ENCODE assay signal across 8 cellular contexts in genomic region chr6:107956586-107957164, GRCh38. TPM values are rescaled to one million over a fixed set of nuclear protein-coding genes. Genes with fewer than 3 reads are reported as not detected.
A peak's percentile ranks its signal among the peaks of the same experiment; 100 is the strongest.
DNase-seq lines count a peak whose midpoint lies in the region; ATAC-seq and TF ChIP-seq lines count a peak whose summit lies in the region.

No MANE protein-coding gene starts in this region.

- no peaks in the 10 kb centered on the region for H3K9me3 Mint-ChIP-seq in activated naive CD4-positive, alpha-beta T cell treated with anti-CD3 and anti-CD28 coated beads, Interleukin-2, amount 50 U/mL, for 24 hours
- H3K9me3 Mint-ChIP-seq in naive thymus-derived CD4-positive, alpha-beta T cell, result no peaks in the 10 kb centered on the region

- H3K9me3 ChIP-seq in Panc1 (ENCODE audit: control insufficient read depth, insufficient read depth, low read depth, low read length), result no peaks in the 10 kb centered on the region
- H3K9me3 ChIP-seq in ectodermal cell (ENCODE audit: control insufficient read depth, low read length), result no peaks in the 10 kb centered on the region
- H3K9me3 ChIP-seq in naive thymus-derived CD4-positive, alpha-beta T cell (ENCODE audit: control insufficient read depth in 2 of 3, low read length in 3 of 3), result no peaks in the 10 kb centered on the region

- 26 to 29% methylated on average over 2 to 4 of the region's 5 CpGs for WGBS in ectodermal cell, 2 experiments

- H3K4me3 ChIP-seq in Panc1 (ENCODE audit: low read depth in 2 of 2, low read length in 2 of 2) (peak overlapping the region; percentile 89 to 97), ectodermal cell (ENCODE audit: insufficient read depth, low read depth, low read length) (peak overlapping the region; percentile 90)
- H3K4me3 ChIP-seq in naive thymus-derived CD4-positive, alpha-beta T cell (ENCODE audit: low read length), result peak overlapping the region; percentile 96

- no peaks in the 10 kb centered on the region for H3K27me3 Mint-ChIP-seq in activated naive CD4-positive, alpha-beta T cell treated with anti-CD3 and anti-CD28 coated beads, Interleukin-2, amount 50 U/mL, for 24 hours
- peaks cover 0 to 5% (median 0%) of the 10 kb centered on the region in 5 donors for H3K27me3 Mint-ChIP-seq in naive thymus-derived CD4-positive, alpha-beta T cell

- H3K36me3 ChIP-seq in Panc1 (ENCODE audit: control insufficient read depth, insufficient read depth, low read length) (no peaks in the 10 kb centered on the region), ectodermal cell (ENCODE audit: control insufficient read depth, insufficient read depth, low read length) (peaks cover 5% of the 10 kb centered on the region)
- H3K36me3 ChIP-seq in naive thymus-derived CD4-positive, alpha-beta T cell (ENCODE audit: control insufficient read depth in 2 of 3, insufficient read depth in 3 of 3, low read length in 3 of 3), result peaks cover 0 to 4% (median 0%) of the 10 kb centered on the region in 3 experiments

- H3K4me1 ChIP-seq in Panc1 (ENCODE audit: control insufficient read depth, insufficient read depth, low read length) (peaks cover 23% of the 10 kb centered on the region), ectodermal cell (ENCODE audit: control insufficient read depth, insufficient read depth, low read length) (no peaks in the 10 kb centered on the region)
- H3K4me1 ChIP-seq in naive thymus-derived CD4-positive, alpha-beta T cell (ENCODE audit: control insufficient read depth in 2 of 2, insufficient read depth in 2 of 2, low read length in 2 of 2), result peaks cover 15 to 17% of the 10 kb centered on the region in 2 donors

- H3K27ac ChIP-seq in Panc1 (ENCODE audit: low read length), result peak overlapping the region; percentile 97
- no peak overlapping the region for H3K27ac ChIP-seq in ectodermal cell (ENCODE audit: insufficient read depth, low read depth, low read length, poor library complexity, severe bottlenecking)
- peak overlapping the region; percentile 86 for H3K27ac ChIP-seq in naive thymus-derived CD4-positive, alpha-beta T cell (ENCODE audit: low read depth, low read length)

- intact Hi-C loops in Panc1 (cut with micrococcal nuclease; ENCODE audit: unreplicated experiment), result no loop called here
- intact Hi-C loops in naive thymus-derived CD4-positive, alpha-beta T cell (cut with micrococcal nuclease), result loop anchor here (2.0 to 10.0 kb wide), 15 partner anchors 16 to 1738 kb away; partner anchors contain the start of genes AFG1L (in 1 of the 2), AK9 (in 1 of the 2), ARMC2 (in 1 of the 2) and ATG5 (in 1 of the 2)

- DNase-seq in activated naive CD4-positive, alpha-beta T cell treated with anti-CD3 and anti-CD28 coated beads, Interleukin-2, amount 50 U/mL, for 16 hours, result no peak
- DNase-seq in Panc1 (ENCODE audit: low read depth, low spot score) (no peak), SHP77 (lab: John Stamatoyannopoulos, UW) (no peak)
- DNase-seq in naive thymus-derived CD4-positive, alpha-beta T cell, result no peak
- DNase-seq in stimulated activated CD4-positive, alpha-beta T cell treated with anti-CD3 and anti-CD28 coated beads, Interleukin-1b, Interleukin-23, amount 100 ng/mL, for 48 hours, result no peak

- CTCF ChIA-PET in Panc1 (lab: Charles Lee), result no interaction called here
- CTCF ChIA-PET in naive thymus-derived CD4-positive, alpha-beta T cell (lab: Charles Lee), result no interaction called here

- no TSS peak for BruUV-seq in Panc1 (replicated peaks; lab: Mats Ljungman, UMichigan)

- no peak for TF ChIP-seq CTCF in Panc1 (IDR thresholded peaks at IDR 0.05)

- POLR2A ChIA-PET in Panc1 (lab: Charles Lee), result interaction anchor here (0.6 kb wide), 1 partner anchor 141 kb away, joined by 4 read pairs; no protein-coding TSS in a partner anchor
- POLR2A ChIA-PET in naive thymus-derived CD4-positive, alpha-beta T cell (lab: Charles Lee), result interaction anchor here (0.6 to 1.7 kb wide), 5 partner anchors 133 to 1631 kb away, joined by 4 to 5 read pairs (median 4); partner anchors contain the start of genes ATG5, SCML4 and SNX3

- in situ Hi-C loops in Panc1 (cut with HindIII; ENCODE audit: low pct_unique_long_range_greater_than_20kb, low sequenced_read_pairs), result no loop called here

- H3K27me3 ChIP-seq in Panc1 (ENCODE audit: control insufficient read depth, insufficient read depth, low read length), result no peaks in the 10 kb centered on the region
- H3K27me3 ChIP-seq in ectodermal cell (ENCODE audit: control insufficient read depth, insufficient read depth, low read length, poor library complexity, severe bottlenecking), result no peaks in the 10 kb centered on the region
- H3K27me3 ChIP-seq in naive thymus-derived CD4-positive, alpha-beta T cell (ENCODE audit: control insufficient read depth in 2 of 2, insufficient read depth in 2 of 2, low read length in 2 of 2), result no peaks in the 10 kb centered on the region

- H3K4me3 Mint-ChIP-seq in activated naive CD4-positive, alpha-beta T cell treated with anti-CD3 and anti-CD28 coated beads, Interleukin-2, amount 50 U/mL, for 24 hours, result peak overlapping the region; percentile 99
- H3K4me3 Mint-ChIP-seq in naive thymus-derived CD4-positive, alpha-beta T cell, result peak overlapping the region; percentile 93 to 100 (median 99)

- no peak for ATAC-seq in Panc1
- no peak for ATAC-seq in naive thymus-derived CD4-positive, alpha-beta T cell
- no peak for ATAC-seq in GM18511 (IDR thresholded peaks at IDR 0.05; ENCODE audit: unreplicated experiment)

- peaks cover 8% of the 10 kb centered on the region for H3K36me3 Mint-ChIP-seq in activated naive CD4-positive, alpha-beta T cell treated with anti-CD3 and anti-CD28 coated beads, Interleukin-2, amount 50 U/mL, for 24 hours
- H3K36me3 Mint-ChIP-seq in naive thymus-derived CD4-positive, alpha-beta T cell, result peaks cover 0 to 10% (median 7%) of the 10 kb centered on the region in 5 donors

- H3K4me1 Mint-ChIP-seq in activated naive CD4-positive, alpha-beta T cell treated with anti-CD3 and anti-CD28 coated beads, Interleukin-2, amount 50 U/mL, for 24 hours, result peaks cover 36% of the 10 kb centered on the region
- peaks cover 21 to 46% (median 35%) of the 10 kb centered on the region in 7 donors for H3K4me1 Mint-ChIP-seq in naive thymus-derived CD4-positive, alpha-beta T cell

- peak overlapping the region; percentile 98 for H3K27ac Mint-ChIP-seq in activated naive CD4-positive, alpha-beta T cell treated with anti-CD3 and anti-CD28 coated beads, Interleukin-2, amount 50 U/mL, for 24 hours
- peak overlapping the region; percentile 80 to 98 (median 96) for H3K27ac Mint-ChIP-seq in naive thymus-derived CD4-positive, alpha-beta T cell

RNA-seq across cellular contexts. Expression of gene SEC63, which starts 1.3 kb away (rescaled TPM):
- total RNA-seq in Panc1 (2021; ENCODE audit: unreplicated experiment), result 172 TPM
- 93.6 TPM for polyA plus RNA-seq in Panc1 (2012; ENCODE audit: insufficient read length)
- polyA plus RNA-seq in ectodermal cell (2013, experiment 1 of 4), result 90.3 TPM
- polyA plus RNA-seq in ectodermal cell (2013, experiment 2 of 4), result 99.4 TPM
- 62.8 TPM for polyA plus RNA-seq in ectodermal cell (2013, experiment 3 of 4)
- 75.9 TPM for polyA plus RNA-seq in ectodermal cell (2013, experiment 4 of 4)
- total RNA-seq in naive thymus-derived CD4-positive, alpha-beta T cell, result 10 to 100 TPM; 82.9 to 89.0 (median 86.0) TPM
- polyA plus RNA-seq in naive thymus-derived CD4-positive, alpha-beta T cell, result 10 to 100 TPM; 24.6 to 25.5 TPM
